ENCODE assay signal across 8 cellular contexts in the genomic region with DNA sequence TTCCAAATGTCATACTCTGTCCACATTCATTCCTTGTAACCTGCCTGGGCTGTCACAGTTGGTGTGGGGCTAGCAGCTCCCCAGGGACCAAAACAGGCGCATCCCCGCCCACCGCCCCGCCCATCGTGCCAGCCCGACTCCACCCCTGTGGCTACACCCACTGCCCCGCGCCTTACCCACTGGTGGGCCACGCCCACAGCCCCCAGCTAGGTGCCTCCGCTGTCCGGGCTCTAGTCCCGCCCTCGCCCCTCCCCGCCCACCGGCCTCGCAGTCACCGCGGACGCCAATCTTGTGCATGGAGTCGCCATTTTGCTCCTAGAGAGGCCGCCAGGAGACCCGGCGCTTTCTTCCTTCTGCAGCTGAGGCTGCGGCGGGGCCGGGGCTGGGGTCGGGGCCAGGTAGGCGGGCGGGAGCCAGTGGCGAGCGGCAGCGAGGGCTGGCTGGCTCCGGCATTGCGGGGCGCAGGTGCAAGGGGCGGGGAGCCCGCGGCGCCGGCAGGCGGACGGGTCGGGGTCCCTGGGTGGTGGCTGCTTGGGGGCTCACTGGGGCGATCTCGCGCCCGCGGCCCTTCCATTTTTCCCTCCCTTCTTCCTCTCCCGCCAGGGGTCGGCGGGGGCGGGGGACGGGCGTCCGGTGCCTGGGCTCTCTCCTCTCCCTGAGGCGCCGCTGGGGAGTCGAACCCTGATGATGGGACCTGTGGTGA. TPM values are rescaled to one million over a fixed set of nuclear protein-coding genes. Genes with fewer than 3 reads are reported as not detected.
A peak's percentile ranks its signal among the peaks of the same experiment; 100 is the strongest.
DNase-seq lines count a peak whose midpoint lies in the region; TF ChIP-seq lines count a peak whose summit lies in the region.

A gene with protein sequence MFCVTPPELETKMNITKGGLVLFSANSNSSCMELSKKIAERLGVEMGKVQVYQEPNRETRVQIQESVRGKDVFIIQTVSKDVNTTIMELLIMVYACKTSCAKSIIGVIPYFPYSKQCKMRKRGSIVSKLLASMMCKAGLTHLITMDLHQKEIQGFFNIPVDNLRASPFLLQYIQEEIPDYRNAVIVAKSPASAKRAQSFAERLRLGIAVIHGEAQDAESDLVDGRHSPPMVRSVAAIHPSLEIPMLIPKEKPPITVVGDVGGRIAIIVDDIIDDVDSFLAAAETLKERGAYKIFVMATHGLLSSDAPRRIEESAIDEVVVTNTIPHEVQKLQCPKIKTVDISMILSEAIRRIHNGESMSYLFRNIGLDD (plus strand): TSS at position 268 of the 703 bp plus-strand sequence. CDS start 7,703 bp downstream, outside the sequence.

- H4K8ac ChIP-seq in neuronal stem cell (ENCODE audit: low read depth, low read length): no peak within 1 kb of the TSS

- peak within 1 kb of the TSS; percentile 92 for H3K18ac ChIP-seq in neuronal stem cell (ENCODE audit: low read length)

- H3K27me3 Mint-ChIP-seq in activated naive CD4-positive, alpha-beta T cell treated with anti-CD3 and anti-CD28 coated beads for 36 hours (ENCODE audit: low read depth): no peaks in the 10 kb centered on the region

- peak within 1 kb of the TSS; percentile 96 for H2AFZ ChIP-seq in neuronal stem cell (ENCODE audit: low read length)

- H2BK15ac ChIP-seq in neuronal stem cell (ENCODE audit: low read length): no peak within 1 kb of the TSS

- CTCF ChIA-PET in activated naive CD4-positive, alpha-beta T cell treated with anti-CD3 and anti-CD28 coated beads for 36 hours (lab: Charles Lee): interaction anchor here (3.2 kb wide), 1 partner anchor 103 kb away, joined by 12 read pairs; no protein-coding TSS in a partner anchor

- H3K4me3 ChIP-seq in HFF-Myc (replicated peaks; ENCODE audit: low read depth, low read length) (peak within 1 kb of the TSS; percentile 65), SK-N-MC (peak within 1 kb of the TSS; percentile 92), neuronal stem cell (ENCODE audit: low read length in 2 of 2) (peak within 1 kb of the TSS; percentile 88 to 92)

- H3K27ac Mint-ChIP-seq in activated naive CD4-positive, alpha-beta T cell treated with anti-CD3 and anti-CD28 coated beads for 36 hours: peak within 1 kb of the TSS; percentile 76

- no peak for TF ChIP-seq CTCF in HFF-Myc (IDR thresholded peaks at IDR 0.05; ENCODE audit: low read depth, low read length, missing control alignments)

- peak within 1 kb of the TSS; percentile 88 for H2BK5ac ChIP-seq in neuronal stem cell (ENCODE audit: low read length)

- no peak within 1 kb of the TSS for H3K4ac ChIP-seq in neuronal stem cell (ENCODE audit: low read length)

- peaks cover 52% of the 10 kb centered on the region for H3K4me1 Mint-ChIP-seq in activated naive CD4-positive, alpha-beta T cell treated with anti-CD3 and anti-CD28 coated beads for 36 hours (ENCODE audit: low read depth)

- H3K9me3 Mint-ChIP-seq in activated naive CD4-positive, alpha-beta T cell treated with anti-CD3 and anti-CD28 coated beads for 36 hours: no peaks in the 10 kb centered on the region

- H3K9ac ChIP-seq in SK-N-MC (ENCODE audit: insufficient read length): peak within 1 kb of the TSS; percentile 85
- H3K9ac ChIP-seq in neuronal stem cell (ENCODE audit: low read depth, low read length, poor library complexity): peak within 1 kb of the TSS; percentile 85

- H2BK12ac ChIP-seq in neuronal stem cell (ENCODE audit: low read length): no peak within 1 kb of the TSS

- no peaks in the 10 kb centered on the region for H3K27me3 ChIP-seq in neuronal stem cell (ENCODE audit: control insufficient read depth in 3 of 3, insufficient read depth in 3 of 3, low read depth in 1 of 3, low read length in 3 of 3)

- H3K27ac ChIP-seq in SK-N-MC (peak within 1 kb of the TSS; percentile 67; the same call in 1 of the 2 replicates), neuronal stem cell (replicated peaks; ENCODE audit: low read length) (peak within 1 kb of the TSS; percentile 78)

- H3K9me3 ChIP-seq in SK-N-MC (ENCODE audit: low read depth, low read length) (no peaks in the 10 kb centered on the region), neuronal stem cell (replicated peaks in 1 of 2; ENCODE audit: control insufficient read depth in 2 of 2, insufficient read depth in 1 of 2, low read depth in 1 of 2, low read length in 2 of 2) (no peaks in the 10 kb centered on the region)

- H3K4me3 Mint-ChIP-seq in activated naive CD4-positive, alpha-beta T cell treated with anti-CD3 and anti-CD28 coated beads for 36 hours: peak within 1 kb of the TSS; percentile 86

- peak within 1 kb of the TSS; percentile 95 for H3K23ac ChIP-seq in neuronal stem cell (ENCODE audit: low read depth, low read length, poor library complexity)

- no peaks in the 10 kb centered on the region for H3K36me3 Mint-ChIP-seq in activated naive CD4-positive, alpha-beta T cell treated with anti-CD3 and anti-CD28 coated beads for 36 hours (ENCODE audit: low read depth)

- peak; percentile 98 for DNase-seq in ELR (ENCODE audit: low read depth)
- DNase-seq in HFF-Myc (ENCODE audit: extremely low read depth, low read depth): peak; percentile 70
- peak; percentile 91 for DNase-seq in NCI-H1092 (lab: John Stamatoyannopoulos, UW)
- peak; percentile 32 for DNase-seq in SK-N-MC (ENCODE audit: low read depth, low spot score)
- DNase-seq in activated naive CD4-positive, alpha-beta T cell treated with anti-CD3 and anti-CD28 coated beads for 36 hours: peak; percentile 94
- DNase-seq in foreskin melanocyte: peak; percentile 84
- peak; percentile 85 for DNase-seq in neuronal stem cell (ENCODE audit: low spot score)
- peak; percentile 86 for DNase-seq in stromal cell of bone marrow (ENCODE audit: low read depth)

- no peak within 1 kb of the TSS for H4K91ac ChIP-seq in neuronal stem cell (ENCODE audit: low read depth, low read length, poor library complexity)

- H3K4me1 ChIP-seq in neuronal stem cell (ENCODE audit: control insufficient read depth in 2 of 2, insufficient read depth in 1 of 2, low read depth in 1 of 2, low read length in 2 of 2): peaks cover 2 to 4% of the 10 kb centered on the region in 2 donors

- H2AK5ac ChIP-seq in neuronal stem cell (ENCODE audit: low read depth, low read length): no peak within 1 kb of the TSS

- no peaks in the 10 kb centered on the region for H3K79me1 ChIP-seq in neuronal stem cell (ENCODE audit: low read depth, low read length)

- no peaks in the 10 kb centered on the region for H3K36me3 ChIP-seq in SK-N-MC (ENCODE audit: insufficient read depth, low read length)
- H3K36me3 ChIP-seq in neuronal stem cell (replicated peaks in 1 of 2; ENCODE audit: control insufficient read depth in 2 of 2, insufficient read depth in 2 of 2, low read length in 2 of 2): peaks cover 0 to 23% of the 10 kb centered on the region in 2 donors

- intact Hi-C loops in activated naive CD4-positive, alpha-beta T cell treated with anti-CD3 and anti-CD28 coated beads for 36 hours (cut with micrococcal nuclease): loop anchor here (1.0 to 2.0 kb wide), 2 partner anchors 77 to 97 kb away; a partner anchor contains a TSS

- no CpG with 5 or more reads among the region's 58 CpGs for WGBS in neuronal stem cell (ENCODE audit: extremely low coverage in 2 of 2, insufficient read length in 2 of 2, insufficient replicate concordance in 1 of 2), 2 donors

- H3K14ac ChIP-seq in neuronal stem cell (ENCODE audit: low read length): no peak within 1 kb of the TSS

- H3K4me2 ChIP-seq in neuronal stem cell (ENCODE audit: insufficient read depth, low read length, poor library complexity, severe bottlenecking): peak within 1 kb of the TSS; percentile 37

- H2BK120ac ChIP-seq in neuronal stem cell (ENCODE audit: low read depth, low read length): no peak within 1 kb of the TSS

RNA-seq across cellular contexts. Expression of the gene that starts here (rescaled TPM):
- 10 to 100 TPM; 31.1 to 33.7 TPM for total RNA-seq in activated naive CD4-positive, alpha-beta T cell treated with anti-CD3 and anti-CD28 coated beads for 36 hours
- 52.4 TPM for polyA plus RNA-seq in neuronal stem cell (2013, experiment 1 of 2)
- polyA plus RNA-seq in neuronal stem cell (2013, experiment 2 of 2): 52.5 TPM

Comparison
In these comparisons a context has a peak if more than half of its experiments do, and no peak if none do; other contexts are left out.
1. Peak in every context shown above with its lines: DNase-seq, H3K4me3 ChIP-seq and H3K27ac ChIP-seq.
2. DNase-seq: peak in every context shown above with its lines; median percentile 98 in ELR; 94 in activated naive CD4-positive, alpha-beta T cell treated with anti-CD3 and anti-CD28 coated beads for 36 hours; 91 in NCI-H1092; 86 in stromal cell of bone marrow; 85 in neuronal stem cell; 84 in foreskin melanocyte; 70 in HFF-Myc; 32 in SK-N-MC.